ENCODE assay signal across 7 cellular contexts in genomic region chr13:77026255-77026782, GRCh38. TPM values are rescaled to one million over a fixed set of nuclear protein-coding genes. Genes with fewer than 3 reads are reported as not detected.
DNase-seq lines count a peak whose midpoint lies in the region; ATAC-seq, FAIRE-seq and TF ChIP-seq lines count a peak whose summit lies in the region.

No MANE protein-coding gene starts in this region.

- peak overlapping the region; percentile 54; the same call in 1 of the 2 replicates for H3K9ac ChIP-seq in iPS-20b (ENCODE audit: low read depth, low read length)

- ATAC-seq in HG02623 (IDR thresholded peaks at IDR 0.05; ENCODE audit: unreplicated experiment) = peak; percentile 52

- H3K27me3 ChIP-seq in iPS-20b (ENCODE audit: insufficient read depth, low read length) = no peaks in the 10 kb centered on the region
- no peaks in the 10 kb centered on the region for H3K27me3 ChIP-seq in small intestine (ENCODE audit: control insufficient read depth in 2 of 2, insufficient read depth in 2 of 2, low read length in 2 of 2)

- peaks cover 73% of the 10 kb centered on the region for H3K4me1 Mint-ChIP-seq in brain

- no peak for TF ChIP-seq CTCF in brain (conservative IDR thresholded peaks at IDR 0.05)

- H3K4me3 ChIP-seq in iPS-20b (ENCODE audit: low read length) = peak overlapping the region; percentile 84
- H3K4me3 ChIP-seq in small intestine (ENCODE audit: low read depth in 1 of 2, low read length in 2 of 2) = peak overlapping the region; percentile 97 to 100

- WGBS in small intestine, 3 donors = 0 to 1% (median 1%) methylated on average over 33 to 52 of the region's 53 CpGs

- peak; percentile 19 for TF ChIP-seq POLR2A in GM15510 (IDR thresholded peaks at IDR 0.05; ENCODE audit: borderline replicate concordance, extremely low read depth, insufficient read length)

- H3K36me3 ChIP-seq in iPS-20b (ENCODE audit: insufficient read depth, low read depth, low read length) (0 out of 2 replicates have a peak, but pooled peaks cover 3% of the 10 kb centered on the region), small intestine (ENCODE audit: control insufficient read depth in 2 of 2, insufficient read depth in 2 of 2, low read length in 2 of 2) (peaks cover 0 to 4% of the 10 kb centered on the region in 2 donors)

- H3K9me3 ChIP-seq in iPS-20b (ENCODE audit: insufficient read depth, low read depth, low read length) (no peaks in the 10 kb centered on the region), small intestine (ENCODE audit: control insufficient read depth, low read depth) (no peaks in the 10 kb centered on the region)

- H3K27ac Mint-ChIP-seq in brain = peak overlapping the region; percentile 68 to 94 (median 90)

- peaks cover 22% of the 10 kb centered on the region for H3K36me3 Mint-ChIP-seq in brain

- peak; percentile 72 for DNase-seq in NCI-H1092 treated with DMSO at 0.1 percent for 48 hours (lab: John Stamatoyannopoulos, UW)
- DNase-seq in UCSD-AML1 (lab: John Stamatoyannopoulos, UW; ENCODE audit: unreplicated experiment) = peak; percentile 85
- peak; percentile 93 for DNase-seq in small intestine

- H3K27me3 Mint-ChIP-seq in brain = no peaks in the 10 kb centered on the region

- peaks cover 3 to 8% (median 3%) of the 10 kb centered on the region in 5 experiments for H3K9me3 Mint-ChIP-seq in brain

- H3K4me1 ChIP-seq in iPS-20b (ENCODE audit: insufficient read depth, low read length) (peaks cover 14% of the 10 kb centered on the region; the same call in 1 of the 2 replicates), small intestine (ENCODE audit: control insufficient read depth in 2 of 2, insufficient read depth in 1 of 2, low read depth in 1 of 2, low read length in 1 of 2) (peaks cover 4 to 8% of the 10 kb centered on the region in 2 donors)

- no peak for FAIRE-seq in small intestine (lab: Jason Lieb, UNC)

- peak overlapping the region; percentile 96 to 99 (median 98) for H3K4me3 Mint-ChIP-seq in brain

- no peak overlapping the region for H3K27ac ChIP-seq in iPS-20b (ENCODE audit: low read length)
- H3K27ac ChIP-seq in small intestine (ENCODE audit: low read depth in 1 of 2, low read length in 1 of 2) = peak overlapping the region; percentile 100

RNA-seq across cellular contexts. Expression of gene FBXL3, which starts 0.6 kb away (rescaled TPM):
- polyA plus RNA-seq in brain (ENCODE audit: insufficient read depth, low read depth, low replicate concordance) (15.1 TPM), small intestine (10 to 100 TPM; 20.6 to 33.5 (median 28.0) TPM)

RNA-seq across cellular contexts. Expression of gene CLN5, which starts 34.4 kb away (rescaled TPM):
- polyA plus RNA-seq in brain (ENCODE audit: insufficient read depth, low read depth, low replicate concordance) = 13.9 TPM
- 10 to 100 TPM in 1 of 3 donors, 1 to 10 TPM in 2; 4.0 to 13.4 (median 9.7) TPM for polyA plus RNA-seq in small intestine
